Comparison of ENCODE assay signal across 19 cellular contexts in genomic region chr10:86779267-86780017, GRCh38. TPM values are rescaled to one million over a fixed set of nuclear protein-coding genes. Genes with fewer than 3 reads are reported as not detected.
DNase-seq lines count a peak whose midpoint lies in the region; ATAC-seq, FAIRE-seq and TF ChIP-seq lines count a peak whose summit lies in the region.
"Had no signal": no experiment of that assay in that cellular context is flagged by ENCODE, and none has a peak within 500 bp of the region (broad histone marks: within the 10 kb centered on the region; RNA-seq: fewer than 3 reads in every experiment).

No MANE protein-coding gene starts in this region.

- H3K36me3 ChIP-seq in adipocyte (ENCODE audit: control insufficient read depth, insufficient read depth, low read length, severe bottlenecking) = no peaks in the 10 kb centered on the region
- no peaks in the 10 kb centered on the region for H3K36me3 ChIP-seq in stomach smooth muscle (ENCODE audit: control insufficient read depth in 2 of 2, insufficient read depth in 2 of 2, low read length in 2 of 2)
- H3K36me3 ChIP-seq in tibial nerve = no peaks in the 10 kb centered on the region
- H3K36me3 ChIP-seq: WERI-Rb-1 had no signal

- H3K9ac ChIP-seq in adipocyte (ENCODE audit: low read length) (no peak overlapping the region), stomach smooth muscle (ENCODE audit: low read length in 2 of 2) (no peak overlapping the region)

- no peak overlapping the region for H3K4me3 ChIP-seq in adipocyte (ENCODE audit: low read length)
- no peak overlapping the region for H3K4me3 ChIP-seq in stomach smooth muscle (ENCODE audit: low read length in 2 of 2)
- no peak overlapping the region for H3K4me3 ChIP-seq in tibial nerve

- DNase-seq in GM12891 (ENCODE audit: insufficient read length, low spot score) (no peak), adipocyte (ENCODE audit: low read depth) (peak; percentile 32), fibroblast of the conjunctiva (ENCODE audit: low read depth) (peak; percentile 33), urothelium cell line (ENCODE audit: low spot score) (no peak), COLO668 (lab: John Stamatoyannopoulos, UW; ENCODE audit: unreplicated experiment) (no peak), tibial nerve (ENCODE audit: low spot score in 2 of 2) (no peak)
- DNase-seq: activated CD4-positive, alpha-beta memory T cell treated with anti-CD3 and anti-CD28 coated beads, Interleukin-2, amount 10 ng/mL, durations not matched to agents 7 days and 5 days; activated naive CD8-positive, alpha-beta T cell treated with anti-CD3 and anti-CD28 coated beads, Interleukin-2, amount 10 ng/mL, durations not matched to agents 7 days and 5 days; AML-193; NCI-H1930; NCI-H446; occipital lobe; Right ventricle myocardium superior; stimulated activated CD4-positive, alpha-beta T cell treated with anti-CD3 and anti-CD28 coated beads, Interleukin-2, amount 100 ng/mL, for 24 hours; T-helper 1 cell; WERI-Rb-1 had no signal

- ATAC-seq in GM21381 (IDR thresholded peaks at IDR 0.05; ENCODE audit: unreplicated experiment) = no peak
- ATAC-seq: HCT116 had no signal

- H3K27ac ChIP-seq in stomach smooth muscle (ENCODE audit: low read length) (peak overlapping the region; percentile 18), tibial nerve (peak overlapping the region in 1 of 4 donors; percentile 8)
- H3K27ac ChIP-seq: WERI-Rb-1 had no signal

- peak; percentile 60 for FAIRE-seq in GM12891 (lab: Jason Lieb, UNC)
- no peak for FAIRE-seq in urothelium cell line (lab: Jason Lieb, UNC)

- 75 to 76% methylated on average over 5 of the region's 5 CpGs for WGBS in tibial nerve, 2 donors

- TF ChIP-seq EP300 in tibial nerve (IDR thresholded peaks at IDR 0.05) = no peak

- H3K27me3 ChIP-seq in adipocyte (replicated peaks; ENCODE audit: control insufficient read depth, insufficient read depth, low read length) (no peaks in the 10 kb centered on the region), stomach smooth muscle (ENCODE audit: control insufficient read depth in 1 of 2, insufficient read depth in 2 of 2, low read length in 2 of 2) (no peaks in the 10 kb centered on the region), tibial nerve (no peaks in the 10 kb centered on the region)

- H3K4me1 ChIP-seq in adipocyte (ENCODE audit: control insufficient read depth, insufficient read depth, low read length) (peaks cover 45% of the 10 kb centered on the region), stomach smooth muscle (ENCODE audit: control insufficient read depth, insufficient read depth, low read length) (peaks cover 13% of the 10 kb centered on the region), tibial nerve (peaks cover 0 to 44% (median 6%) of the 10 kb centered on the region in 4 donors)

- TF ChIP-seq POLR2A in GM12891 (IDR thresholded peaks at IDR 0.05; ENCODE audit: low read depth, low read length) (no peak), tibial nerve (IDR thresholded peaks at IDR 0.05) (no peak)

- no peaks in the 10 kb centered on the region for H3K9me3 ChIP-seq in adipocyte (ENCODE audit: control insufficient read depth, low read length)
- no peaks in the 10 kb centered on the region for H3K9me3 ChIP-seq in stomach smooth muscle (ENCODE audit: control insufficient read depth in 2 of 2, low read length in 2 of 2)
- peaks cover 0 to 15% (median 0%) of the 10 kb centered on the region in 4 donors for H3K9me3 ChIP-seq in tibial nerve

- no peak for TF ChIP-seq CTCF in tibial nerve (IDR thresholded peaks at IDR 0.05)

TF ChIP-seq in GM12891, 5 proteins besides CTCF, POLR2A, EP300 and RAD21:
- TF ChIP-seq PAX5 (IDR thresholded peaks at IDR 0.05; ENCODE audit: insufficient read depth, low read length, severe bottlenecking) (no peak), TAF1 (IDR thresholded peaks at IDR 0.05; ENCODE audit: low read depth, low read length) (no peak), SPI1 (IDR thresholded peaks at IDR 0.05; ENCODE audit: low read depth, low read length) (no peak), POU2F2 (IDR thresholded peaks at IDR 0.05; ENCODE audit: low read depth, low read length) (no peak), POLR2AphosphoS5 (IDR thresholded peaks at IDR 0.05; ENCODE audit: low read depth, low read length) (no peak)

RNA-seq across cellular contexts. Expression of gene BMPR1A, which starts 23.0 kb away (rescaled TPM):
- polyA plus RNA-seq in GM12891 (2012; ENCODE audit: low read depth, missing spikeins) = 10.4 TPM
- 10 to 100 TPM; 35.7 to 51.3 (median 42.8) TPM for total RNA-seq in tibial nerve

Comparison
In these comparisons a context has a peak if more than half of its experiments do, and no peak if none do; other contexts are left out.
1. DNase-seq: peak in adipocyte (single experiment) and fibroblast of the conjunctiva (single experiment); none in GM12891 (single experiment), urothelium cell line (single experiment), COLO668 (single experiment) and tibial nerve (0 of 2).